1 cellular context compared by ENCODE assay signal in the genomic region with DNA sequence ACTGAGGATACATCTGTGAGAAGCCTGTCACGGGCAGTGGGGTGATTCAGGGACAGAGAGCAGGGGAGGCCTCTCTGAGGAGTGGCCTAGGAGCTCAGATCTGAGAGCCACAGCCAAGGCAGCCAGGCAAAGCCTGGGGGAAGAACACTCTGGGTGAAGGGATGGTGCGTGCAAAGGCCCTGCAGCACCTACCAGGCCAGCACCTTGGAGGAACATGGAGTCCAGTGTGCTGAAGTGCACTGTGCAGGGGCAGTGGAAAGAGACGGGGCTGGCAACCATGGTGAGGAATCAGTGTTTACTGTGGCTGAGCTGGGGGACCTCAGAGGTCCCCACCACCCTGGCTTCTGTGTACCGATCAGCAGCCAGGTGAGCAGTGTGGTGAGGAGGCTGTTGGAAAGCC.
TF ChIP-seq lines count a peak whose summit lies in the region.

No MANE protein-coding gene starts in this region.

TF ChIP-seq in WTC11, 78 proteins besides CTCF, POLR2A, EP300 and RAD21 (continued from another document):
- TF ChIP-seq, protein P1, sequence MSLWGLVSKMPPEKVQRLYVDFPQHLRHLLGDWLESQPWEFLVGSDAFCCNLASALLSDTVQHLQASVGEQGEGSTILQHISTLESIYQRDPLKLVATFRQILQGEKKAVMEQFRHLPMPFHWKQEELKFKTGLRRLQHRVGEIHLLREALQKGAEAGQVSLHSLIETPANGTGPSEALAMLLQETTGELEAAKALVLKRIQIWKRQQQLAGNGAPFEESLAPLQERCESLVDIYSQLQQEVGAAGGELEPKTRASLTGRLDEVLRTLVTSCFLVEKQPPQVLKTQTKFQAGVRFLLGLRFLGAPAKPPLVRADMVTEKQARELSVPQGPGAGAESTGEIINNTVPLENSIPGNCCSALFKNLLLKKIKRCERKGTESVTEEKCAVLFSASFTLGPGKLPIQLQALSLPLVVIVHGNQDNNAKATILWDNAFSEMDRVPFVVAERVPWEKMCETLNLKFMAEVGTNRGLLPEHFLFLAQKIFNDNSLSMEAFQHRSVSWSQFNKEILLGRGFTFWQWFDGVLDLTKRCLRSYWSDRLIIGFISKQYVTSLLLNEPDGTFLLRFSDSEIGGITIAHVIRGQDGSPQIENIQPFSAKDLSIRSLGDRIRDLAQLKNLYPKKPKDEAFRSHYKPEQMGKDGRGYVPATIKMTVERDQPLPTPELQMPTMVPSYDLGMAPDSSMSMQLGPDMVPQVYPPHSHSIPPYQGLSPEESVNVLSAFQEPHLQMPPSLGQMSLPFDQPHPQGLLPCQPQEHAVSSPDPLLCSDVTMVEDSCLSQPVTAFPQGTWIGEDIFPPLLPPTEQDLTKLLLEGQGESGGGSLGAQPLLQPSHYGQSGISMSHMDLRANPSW (CRISPR knock-in tag; conservative IDR thresholded peaks at IDR 0.05; ENCODE audit: low read depth) = no peak
- TF ChIP-seq, protein P2, sequence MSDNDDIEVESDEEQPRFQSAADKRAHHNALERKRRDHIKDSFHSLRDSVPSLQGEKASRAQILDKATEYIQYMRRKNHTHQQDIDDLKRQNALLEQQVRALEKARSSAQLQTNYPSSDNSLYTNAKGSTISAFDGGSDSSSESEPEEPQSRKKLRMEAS (CRISPR knock-in tag; IDR thresholded peaks at IDR 0.05) = no peak
- no peak for TF ChIP-seq NFE2L1 (CRISPR knock-in tag; IDR thresholded peaks at IDR 0.05)
- TF ChIP-seq ZNF263 (CRISPR knock-in tag; IDR thresholded peaks at IDR 0.05; ENCODE audit: low read depth) = no peak
- no peak for TF ChIP-seq TP53 (CRISPR knock-in tag; IDR thresholded peaks at IDR 0.05)
- no peak for TF ChIP-seq CREB1 (CRISPR knock-in tag; IDR thresholded peaks at IDR 0.05)
- no peak for TF ChIP-seq TEAD4 (CRISPR knock-in tag; IDR thresholded peaks at IDR 0.05)
- no peak for TF ChIP-seq ELF4 (CRISPR knock-in tag; IDR thresholded peaks at IDR 0.05; ENCODE audit: low read depth)
- no peak for TF ChIP-seq ZNF416 (CRISPR knock-in tag; IDR thresholded peaks at IDR 0.05)
- TF ChIP-seq SP1 (CRISPR knock-in tag; conservative IDR thresholded peaks at IDR 0.05) = no peak
- no peak for TF ChIP-seq RELA (CRISPR knock-in tag; IDR thresholded peaks at IDR 0.05; ENCODE audit: borderline replicate concordance)
- no peak for TF ChIP-seq OVOL2 (CRISPR knock-in tag; IDR thresholded peaks at IDR 0.05; ENCODE audit: borderline replicate concordance)
- TF ChIP-seq, protein P3, sequence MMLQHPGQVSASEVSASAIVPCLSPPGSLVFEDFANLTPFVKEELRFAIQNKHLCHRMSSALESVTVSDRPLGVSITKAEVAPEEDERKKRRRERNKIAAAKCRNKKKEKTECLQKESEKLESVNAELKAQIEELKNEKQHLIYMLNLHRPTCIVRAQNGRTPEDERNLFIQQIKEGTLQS (CRISPR knock-in tag; conservative IDR thresholded peaks at IDR 0.05) = no peak
TF ChIP-seq in WTC11: peak in this region for 0.
